Comparison of ENCODE assay signal across 1 cellular context in the genomic region with DNA sequence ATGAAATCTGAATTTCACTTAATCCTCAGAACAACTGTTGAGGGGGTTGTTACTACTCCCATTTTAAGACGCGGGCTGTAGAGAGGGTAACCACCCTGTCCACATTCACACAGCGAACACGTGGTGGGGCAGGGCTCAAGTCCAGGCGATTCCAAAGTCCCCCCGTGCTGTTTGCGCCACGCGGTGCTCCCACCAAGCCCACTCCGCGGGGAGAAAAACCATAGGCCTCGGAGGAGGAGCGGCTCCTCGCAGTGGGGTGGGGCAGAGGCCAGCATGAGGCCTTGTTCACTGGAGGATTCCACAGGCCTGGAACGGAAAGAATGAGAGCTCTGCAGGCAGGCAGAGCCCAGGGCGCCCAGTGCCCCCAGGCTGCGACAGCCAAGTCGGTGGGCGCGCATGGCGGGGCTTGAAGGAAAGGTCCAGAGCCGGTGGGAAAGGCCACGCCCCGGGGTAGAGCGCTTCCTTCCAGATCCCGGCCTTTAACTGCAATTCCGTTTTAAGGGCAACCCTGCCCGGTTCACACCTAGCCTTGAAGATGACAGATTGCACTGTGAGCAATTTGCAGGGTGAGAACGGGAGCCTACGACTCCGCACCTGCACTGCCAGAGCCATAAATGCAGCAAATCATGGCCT.
TF ChIP-seq lines count a peak whose summit lies in the region.

No MANE protein-coding gene starts in this region.

TF ChIP-seq in HepG2, 621 proteins besides CTCF, POLR2A, EP300 and RAD21 (continued from another document and continues in another):
- TF ChIP-seq ZNF790 (CRISPR knock-in tag; IDR thresholded peaks at IDR 0.05; ENCODE audit: borderline replicate concordance) (peak; percentile 42; the same call in 1 of the 2 replicates), GATAD2A (CRISPR knock-in tag; IDR thresholded peaks at IDR 0.05) (peak; percentile 47), HNRNPH1 (optimal IDR thresholded peaks at IDR 0.05; ENCODE audit: low read depth, low read length) (peak; percentile 8), IRF2 (CRISPR knock-in tag; IDR thresholded peaks at IDR 0.05) (peak; percentile 37; the same call in 1 of the 2 replicates), ATAD3A (CRISPR knock-in tag; IDR thresholded peaks at IDR 0.05) (no peak), AHR (CRISPR knock-in tag; IDR thresholded peaks at IDR 0.05) (peak; percentile 42; the same call in 1 of the 2 replicates), POLR2G (IDR thresholded peaks at IDR 0.05; ENCODE audit: low read depth, low read length) (peak; percentile 72), KDM3A (CRISPR knock-in tag; IDR thresholded peaks at IDR 0.05; ENCODE audit: low read depth) (peak; percentile 44; the same call in 1 of the 2 replicates), ZFP90 (CRISPR knock-in tag; IDR thresholded peaks at IDR 0.05; ENCODE audit: borderline replicate concordance) (peak; percentile 66; the same call in 1 of the 2 replicates), ELF4 (CRISPR knock-in tag; IDR thresholded peaks at IDR 0.05; ENCODE audit: borderline replicate concordance) (peak; percentile 32; the same call in 1 of the 2 replicates), ZNF274 (CRISPR knock-in tag; IDR thresholded peaks at IDR 0.05) (peak; percentile 51; the same call in 1 of the 2 replicates), ZNF605 (CRISPR knock-in tag; IDR thresholded peaks at IDR 0.05) (peak; percentile 64; the same call in 1 of the 2 replicates), PCBP1 (IDR thresholded peaks at IDR 0.05; ENCODE audit: borderline replicate concordance, low read depth, low read length) (peak; percentile 31; the same call in 1 of the 2 replicates), JUND (CRISPR knock-in tag; IDR thresholded peaks at IDR 0.05) (peak; percentile 48; the same call in 1 of the 2 replicates), ZNF207 (IDR thresholded peaks at IDR 0.05; ENCODE audit: borderline replicate concordance) (no peak), ZNF788 (CRISPR knock-in tag; IDR thresholded peaks at IDR 0.05; ENCODE audit: borderline replicate concordance) (0 out of 2 replicates have a peak, but pooled peaks have one; percentile 35), ZNF709 (CRISPR knock-in tag; IDR thresholded peaks at IDR 0.05) (0 out of 2 replicates have a peak, but pooled peaks have one; percentile 24), ZBTB20 (CRISPR knock-in tag; IDR thresholded peaks at IDR 0.05; ENCODE audit: borderline replicate concordance, low read depth) (peak; percentile 79; the same call in 1 of the 2 replicates), ZFY (CRISPR knock-in tag; IDR thresholded peaks at IDR 0.05) (peak; percentile 87), SOX13 (IDR thresholded peaks at IDR 0.05) (no peak), SOX13 (CRISPR knock-in tag; conservative IDR thresholded peaks at IDR 0.05 in 1 of 2, IDR thresholded peaks at IDR 0.05 in 1 of 2) (0 out of 4 replicates have a peak, but pooled peaks of 1 of the 2 experiments have one; percentile 70), SALL1 (CRISPR knock-in tag; IDR thresholded peaks at IDR 0.05) (peak; percentile 63; the same call in 1 of the 2 replicates), ZNF20 (CRISPR knock-in tag; IDR thresholded peaks at IDR 0.05) (0 out of 2 replicates have a peak, but pooled peaks have one; percentile 18), SATB2 (CRISPR knock-in tag; IDR thresholded peaks at IDR 0.05) (0 out of 2 replicates have a peak, but pooled peaks have one; percentile 34)
- TF ChIP-seq, protein P1, sequence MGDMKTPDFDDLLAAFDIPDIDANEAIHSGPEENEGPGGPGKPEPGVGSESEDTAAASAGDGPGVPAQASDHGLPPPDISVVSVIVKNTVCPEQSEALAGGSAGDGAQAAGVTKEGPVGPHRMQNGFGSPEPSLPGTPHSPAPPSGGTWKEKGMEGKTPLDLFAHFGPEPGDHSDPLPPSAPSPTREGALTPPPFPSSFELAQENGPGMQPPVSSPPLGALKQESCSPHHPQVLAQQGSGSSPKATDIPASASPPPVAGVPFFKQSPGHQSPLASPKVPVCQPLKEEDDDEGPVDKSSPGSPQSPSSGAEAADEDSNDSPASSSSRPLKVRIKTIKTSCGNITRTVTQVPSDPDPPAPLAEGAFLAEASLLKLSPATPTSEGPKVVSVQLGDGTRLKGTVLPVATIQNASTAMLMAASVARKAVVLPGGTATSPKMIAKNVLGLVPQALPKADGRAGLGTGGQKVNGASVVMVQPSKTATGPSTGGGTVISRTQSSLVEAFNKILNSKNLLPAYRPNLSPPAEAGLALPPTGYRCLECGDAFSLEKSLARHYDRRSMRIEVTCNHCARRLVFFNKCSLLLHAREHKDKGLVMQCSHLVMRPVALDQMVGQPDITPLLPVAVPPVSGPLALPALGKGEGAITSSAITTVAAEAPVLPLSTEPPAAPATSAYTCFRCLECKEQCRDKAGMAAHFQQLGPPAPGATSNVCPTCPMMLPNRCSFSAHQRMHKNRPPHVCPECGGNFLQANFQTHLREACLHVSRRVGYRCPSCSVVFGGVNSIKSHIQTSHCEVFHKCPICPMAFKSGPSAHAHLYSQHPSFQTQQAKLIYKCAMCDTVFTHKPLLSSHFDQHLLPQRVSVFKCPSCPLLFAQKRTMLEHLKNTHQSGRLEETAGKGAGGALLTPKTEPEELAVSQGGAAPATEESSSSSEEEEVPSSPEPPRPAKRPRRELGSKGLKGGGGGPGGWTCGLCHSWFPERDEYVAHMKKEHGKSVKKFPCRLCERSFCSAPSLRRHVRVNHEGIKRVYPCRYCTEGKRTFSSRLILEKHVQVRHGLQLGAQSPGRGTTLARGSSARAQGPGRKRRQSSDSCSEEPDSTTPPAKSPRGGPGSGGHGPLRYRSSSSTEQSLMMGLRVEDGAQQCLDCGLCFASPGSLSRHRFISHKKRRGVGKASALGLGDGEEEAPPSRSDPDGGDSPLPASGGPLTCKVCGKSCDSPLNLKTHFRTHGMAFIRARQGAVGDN (CRISPR knock-in tag; IDR thresholded peaks at IDR 0.05), result peak; percentile 87
- TF ChIP-seq, protein P2, sequence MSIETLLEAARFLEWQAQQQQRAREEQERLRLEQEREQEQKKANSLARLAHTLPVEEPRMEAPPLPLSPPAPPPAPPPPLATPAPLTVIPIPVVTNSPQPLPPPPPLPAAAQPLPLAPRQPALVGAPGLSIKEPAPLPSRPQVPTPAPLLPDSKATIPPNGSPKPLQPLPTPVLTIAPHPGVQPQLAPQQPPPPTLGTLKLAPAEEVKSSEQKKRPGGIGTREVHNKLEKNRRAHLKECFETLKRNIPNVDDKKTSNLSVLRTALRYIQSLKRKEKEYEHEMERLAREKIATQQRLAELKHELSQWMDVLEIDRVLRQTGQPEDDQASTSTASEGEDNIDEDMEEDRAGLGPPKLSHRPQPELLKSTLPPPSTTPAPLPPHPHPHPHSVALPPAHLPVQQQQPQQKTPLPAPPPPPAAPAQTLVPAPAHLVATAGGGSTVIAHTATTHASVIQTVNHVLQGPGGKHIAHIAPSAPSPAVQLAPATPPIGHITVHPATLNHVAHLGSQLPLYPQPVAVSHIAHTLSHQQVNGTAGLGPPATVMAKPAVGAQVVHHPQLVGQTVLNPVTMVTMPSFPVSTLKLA (IDR thresholded peaks at IDR 0.05), result peak; percentile 64; the same call in 1 of the 2 replicates
- TF ChIP-seq, protein P3, sequence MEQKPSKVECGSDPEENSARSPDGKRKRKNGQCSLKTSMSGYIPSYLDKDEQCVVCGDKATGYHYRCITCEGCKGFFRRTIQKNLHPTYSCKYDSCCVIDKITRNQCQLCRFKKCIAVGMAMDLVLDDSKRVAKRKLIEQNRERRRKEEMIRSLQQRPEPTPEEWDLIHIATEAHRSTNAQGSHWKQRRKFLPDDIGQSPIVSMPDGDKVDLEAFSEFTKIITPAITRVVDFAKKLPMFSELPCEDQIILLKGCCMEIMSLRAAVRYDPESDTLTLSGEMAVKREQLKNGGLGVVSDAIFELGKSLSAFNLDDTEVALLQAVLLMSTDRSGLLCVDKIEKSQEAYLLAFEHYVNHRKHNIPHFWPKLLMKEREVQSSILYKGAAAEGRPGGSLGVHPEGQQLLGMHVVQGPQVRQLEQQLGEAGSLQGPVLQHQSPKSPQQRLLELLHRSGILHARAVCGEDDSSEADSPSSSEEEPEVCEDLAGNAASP (CRISPR knock-in tag; IDR thresholded peaks at IDR 0.05; ENCODE audit: borderline replicate concordance), result no peak
- TF ChIP-seq, protein P4, sequence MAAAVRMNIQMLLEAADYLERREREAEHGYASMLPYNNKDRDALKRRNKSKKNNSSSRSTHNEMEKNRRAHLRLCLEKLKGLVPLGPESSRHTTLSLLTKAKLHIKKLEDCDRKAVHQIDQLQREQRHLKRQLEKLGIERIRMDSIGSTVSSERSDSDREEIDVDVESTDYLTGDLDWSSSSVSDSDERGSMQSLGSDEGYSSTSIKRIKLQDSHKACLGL (CRISPR knock-in tag; IDR thresholded peaks at IDR 0.05), result peak; percentile 62; the same call in 1 of the 2 replicates
- TF ChIP-seq, protein P5, sequence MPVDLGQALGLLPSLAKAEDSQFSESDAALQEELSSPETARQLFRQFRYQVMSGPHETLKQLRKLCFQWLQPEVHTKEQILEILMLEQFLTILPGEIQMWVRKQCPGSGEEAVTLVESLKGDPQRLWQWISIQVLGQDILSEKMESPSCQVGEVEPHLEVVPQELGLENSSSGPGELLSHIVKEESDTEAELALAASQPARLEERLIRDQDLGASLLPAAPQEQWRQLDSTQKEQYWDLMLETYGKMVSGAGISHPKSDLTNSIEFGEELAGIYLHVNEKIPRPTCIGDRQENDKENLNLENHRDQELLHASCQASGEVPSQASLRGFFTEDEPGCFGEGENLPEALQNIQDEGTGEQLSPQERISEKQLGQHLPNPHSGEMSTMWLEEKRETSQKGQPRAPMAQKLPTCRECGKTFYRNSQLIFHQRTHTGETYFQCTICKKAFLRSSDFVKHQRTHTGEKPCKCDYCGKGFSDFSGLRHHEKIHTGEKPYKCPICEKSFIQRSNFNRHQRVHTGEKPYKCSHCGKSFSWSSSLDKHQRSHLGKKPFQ (CRISPR knock-in tag; IDR thresholded peaks at IDR 0.05; ENCODE audit: insufficient replicate concordance), result peak; percentile 97
- TF ChIP-seq, protein P6, sequence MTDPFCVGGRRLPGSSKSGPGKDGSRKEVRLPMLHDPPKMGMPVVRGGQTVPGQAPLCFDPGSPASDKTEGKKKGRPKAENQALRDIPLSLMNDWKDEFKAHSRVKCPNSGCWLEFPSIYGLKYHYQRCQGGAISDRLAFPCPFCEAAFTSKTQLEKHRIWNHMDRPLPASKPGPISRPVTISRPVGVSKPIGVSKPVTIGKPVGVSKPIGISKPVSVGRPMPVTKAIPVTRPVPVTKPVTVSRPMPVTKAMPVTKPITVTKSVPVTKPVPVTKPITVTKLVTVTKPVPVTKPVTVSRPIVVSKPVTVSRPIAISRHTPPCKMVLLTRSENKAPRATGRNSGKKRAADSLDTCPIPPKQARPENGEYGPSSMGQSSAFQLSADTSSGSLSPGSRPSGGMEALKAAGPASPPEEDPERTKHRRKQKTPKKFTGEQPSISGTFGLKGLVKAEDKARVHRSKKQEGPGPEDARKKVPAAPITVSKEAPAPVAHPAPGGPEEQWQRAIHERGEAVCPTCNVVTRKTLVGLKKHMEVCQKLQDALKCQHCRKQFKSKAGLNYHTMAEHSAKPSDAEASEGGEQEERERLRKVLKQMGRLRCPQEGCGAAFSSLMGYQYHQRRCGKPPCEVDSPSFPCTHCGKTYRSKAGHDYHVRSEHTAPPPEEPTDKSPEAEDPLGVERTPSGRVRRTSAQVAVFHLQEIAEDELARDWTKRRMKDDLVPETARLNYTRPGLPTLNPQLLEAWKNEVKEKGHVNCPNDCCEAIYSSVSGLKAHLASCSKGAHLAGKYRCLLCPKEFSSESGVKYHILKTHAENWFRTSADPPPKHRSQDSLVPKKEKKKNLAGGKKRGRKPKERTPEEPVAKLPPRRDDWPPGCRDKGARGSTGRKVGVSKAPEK (CRISPR knock-in tag; IDR thresholded peaks at IDR 0.05; ENCODE audit: borderline replicate concordance), result peak; percentile 92; the same call in 1 of the 2 replicates
- TF ChIP-seq, protein P7, sequence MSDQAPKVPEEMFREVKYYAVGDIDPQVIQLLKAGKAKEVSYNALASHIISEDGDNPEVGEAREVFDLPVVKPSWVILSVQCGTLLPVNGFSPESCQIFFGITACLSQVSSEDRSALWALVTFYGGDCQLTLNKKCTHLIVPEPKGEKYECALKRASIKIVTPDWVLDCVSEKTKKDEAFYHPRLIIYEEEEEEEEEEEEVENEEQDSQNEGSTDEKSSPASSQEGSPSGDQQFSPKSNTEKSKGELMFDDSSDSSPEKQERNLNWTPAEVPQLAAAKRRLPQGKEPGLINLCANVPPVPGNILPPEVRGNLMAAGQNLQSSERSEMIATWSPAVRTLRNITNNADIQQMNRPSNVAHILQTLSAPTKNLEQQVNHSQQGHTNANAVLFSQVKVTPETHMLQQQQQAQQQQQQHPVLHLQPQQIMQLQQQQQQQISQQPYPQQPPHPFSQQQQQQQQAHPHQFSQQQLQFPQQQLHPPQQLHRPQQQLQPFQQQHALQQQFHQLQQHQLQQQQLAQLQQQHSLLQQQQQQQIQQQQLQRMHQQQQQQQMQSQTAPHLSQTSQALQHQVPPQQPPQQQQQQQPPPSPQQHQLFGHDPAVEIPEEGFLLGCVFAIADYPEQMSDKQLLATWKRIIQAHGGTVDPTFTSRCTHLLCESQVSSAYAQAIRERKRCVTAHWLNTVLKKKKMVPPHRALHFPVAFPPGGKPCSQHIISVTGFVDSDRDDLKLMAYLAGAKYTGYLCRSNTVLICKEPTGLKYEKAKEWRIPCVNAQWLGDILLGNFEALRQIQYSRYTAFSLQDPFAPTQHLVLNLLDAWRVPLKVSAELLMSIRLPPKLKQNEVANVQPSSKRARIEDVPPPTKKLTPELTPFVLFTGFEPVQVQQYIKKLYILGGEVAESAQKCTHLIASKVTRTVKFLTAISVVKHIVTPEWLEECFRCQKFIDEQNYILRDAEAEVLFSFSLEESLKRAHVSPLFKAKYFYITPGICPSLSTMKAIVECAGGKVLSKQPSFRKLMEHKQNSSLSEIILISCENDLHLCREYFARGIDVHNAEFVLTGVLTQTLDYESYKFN (CRISPR knock-in tag; conservative IDR thresholded peaks at IDR 0.05), result 0 out of 2 replicates have a peak, but pooled peaks have one; percentile 5
- TF ChIP-seq, protein P8, sequence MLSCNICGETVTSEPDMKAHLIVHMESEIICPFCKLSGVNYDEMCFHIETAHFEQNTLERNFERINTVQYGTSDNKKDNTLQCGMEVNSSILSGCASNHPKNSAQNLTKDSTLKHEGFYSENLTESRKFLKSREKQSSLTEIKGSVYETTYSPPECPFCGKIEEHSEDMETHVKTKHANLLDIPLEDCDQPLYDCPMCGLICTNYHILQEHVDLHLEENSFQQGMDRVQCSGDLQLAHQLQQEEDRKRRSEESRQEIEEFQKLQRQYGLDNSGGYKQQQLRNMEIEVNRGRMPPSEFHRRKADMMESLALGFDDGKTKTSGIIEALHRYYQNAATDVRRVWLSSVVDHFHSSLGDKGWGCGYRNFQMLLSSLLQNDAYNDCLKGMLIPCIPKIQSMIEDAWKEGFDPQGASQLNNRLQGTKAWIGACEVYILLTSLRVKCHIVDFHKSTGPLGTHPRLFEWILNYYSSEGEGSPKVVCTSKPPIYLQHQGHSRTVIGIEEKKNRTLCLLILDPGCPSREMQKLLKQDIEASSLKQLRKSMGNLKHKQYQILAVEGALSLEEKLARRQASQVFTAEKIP (CRISPR knock-in tag; IDR thresholded peaks at IDR 0.05; ENCODE audit: borderline replicate concordance), result no peak
- TF ChIP-seq, protein P9, sequence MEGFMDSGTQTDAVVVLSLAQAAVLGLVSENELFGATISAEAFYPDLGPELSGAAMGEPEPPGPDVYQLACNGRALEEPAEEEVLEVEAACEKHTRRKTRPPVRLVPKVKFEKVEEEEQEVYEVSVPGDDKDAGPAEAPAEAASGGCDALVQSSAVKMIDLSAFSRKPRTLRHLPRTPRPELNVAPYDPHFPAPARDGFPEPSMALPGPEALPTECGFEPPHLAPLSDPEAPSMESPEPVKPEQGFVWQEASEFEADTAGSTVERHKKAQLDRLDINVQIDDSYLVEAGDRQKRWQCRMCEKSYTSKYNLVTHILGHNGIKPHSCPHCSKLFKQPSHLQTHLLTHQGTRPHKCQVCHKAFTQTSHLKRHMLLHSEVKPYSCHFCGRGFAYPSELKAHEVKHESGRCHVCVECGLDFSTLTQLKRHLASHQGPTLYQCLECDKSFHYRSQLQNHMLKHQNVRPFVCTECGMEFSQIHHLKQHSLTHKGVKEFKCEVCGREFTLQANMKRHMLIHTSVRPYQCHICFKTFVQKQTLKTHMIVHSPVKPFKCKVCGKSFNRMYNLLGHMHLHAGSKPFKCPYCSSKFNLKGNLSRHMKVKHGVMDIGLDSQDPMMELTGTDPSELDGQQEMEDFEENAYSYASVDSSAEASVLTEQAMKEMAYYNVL (CRISPR knock-in tag; IDR thresholded peaks at IDR 0.05; ENCODE audit: borderline replicate concordance), result 0 out of 2 replicates have a peak, but pooled peaks have one; percentile 13
